Comparison of ENCODE assay signal across 8 cellular contexts in genomic region chr7:121960678-121961461, GRCh38.
DNase-seq lines count a peak whose midpoint lies in the region; FAIRE-seq and TF ChIP-seq lines count a peak whose summit lies in the region.
"Had no signal": no experiment of that assay in that cellular context is flagged by ENCODE, and none has a peak within 500 bp of the region (broad histone marks: within the 10 kb centered on the region; RNA-seq: fewer than 3 reads in every experiment).

No MANE protein-coding gene starts in this region.

- no peaks in the 10 kb centered on the region for H3F3A ChIP-seq in PC-9 (ENCODE audit: insufficient read depth, low read depth)

- H3K27ac ChIP-seq in PC-9 = 0 out of 2 replicates have a peak overlapping the region, but pooled peaks have one; percentile 14

- no peaks in the 10 kb centered on the region for H3K36me3 ChIP-seq in PC-9 (ENCODE audit: low read depth)

- TF ChIP-seq POLR2A in H54 (IDR thresholded peaks at IDR 0.05; ENCODE audit: low read depth, low read length) = no peak

- 0 out of 2 replicates have a peak, but pooled peaks cover 3% of the 10 kb centered on the region for H3K9me3 ChIP-seq in PC-9 (ENCODE audit: insufficient read depth, low read depth)

- no peaks in the 10 kb centered on the region for H3K27me3 ChIP-seq in PC-9 (ENCODE audit: insufficient read depth, low read depth)

- FAIRE-seq in H54 (lab: Jason Lieb, UNC) = peak; percentile 98

- no peaks in the 10 kb centered on the region for H3K9me2 ChIP-seq in PC-9 (ENCODE audit: insufficient read depth)

- intact Hi-C loops in PC-9 (cut with micrococcal nuclease; ENCODE audit: unreplicated experiment) = no loop called here

- H3K4me3 ChIP-seq in PC-9 = no peak overlapping the region

- no peaks in the 10 kb centered on the region for H3K79me2 ChIP-seq in PC-9 (ENCODE audit: low read depth)

- no peak for TF ChIP-seq CTCF in PC-9 (conservative IDR thresholded peaks at IDR 0.05)

- peak; percentile 54 for DNase-seq in H54 (ENCODE audit: insufficient read length, low spot score)
- DNase-seq in PC-9 = peak; percentile 38 to 46
- peak; percentile 63 for DNase-seq in fibroblast of gingiva (ENCODE audit: low read depth)
- DNase-seq in pons (ENCODE audit: low spot score) = peak; percentile 37
- no peak for DNase-seq in NCI-H510A treated with DMSO at 0.1 percent for 48 hours (lab: John Stamatoyannopoulos, UW)
- DNase-seq in NCI-H2227 (lab: John Stamatoyannopoulos, UW; ENCODE audit: unreplicated experiment) = no peak
- DNase-seq in activated naive CD4-positive, alpha-beta T cell treated with anti-CD3 and anti-CD28 coated beads, Interleukin-2, amount 50 U/mL, for 16 hours = no peak
- DNase-seq: left ventricle myocardium superior had no signal

- CTCF ChIA-PET in PC-9 (lab: Charles Lee) = interaction anchor here (1.0 kb wide), 1 partner anchor 34 kb away, joined by 3 read pairs; no protein-coding TSS in a partner anchor

- H3K4me2 ChIP-seq in PC-9 = 0 out of 2 replicates have a peak overlapping the region, but pooled peaks have one; percentile 16

- no peaks in the 10 kb centered on the region for H4K20me1 ChIP-seq in PC-9 (ENCODE audit: insufficient read depth)

- BruUV-seq in PC-9 (replicated peaks; lab: Mats Ljungman, UMichigan) = no TSS peak

- no peak overlapping the region for H2AFZ ChIP-seq in PC-9

- POLR2A ChIA-PET in PC-9 (lab: Charles Lee; ENCODE audit: unreplicated experiment) = interaction anchor here (0.5 kb wide), 1 partner anchor 144 kb away, joined by 9 read pairs; no protein-coding TSS in a partner anchor

- peaks cover 5% of the 10 kb centered on the region for H3K4me1 ChIP-seq in PC-9 (replicated peaks; ENCODE audit: insufficient read depth)

Comparison
In these comparisons a context has a peak if more than half of its experiments do, and no peak if none do; other contexts are left out.
1. DNase-seq: peak in H54 (single experiment), PC-9 (2 of 2), fibroblast of gingiva (single experiment) and pons (single experiment); none in NCI-H510A treated with DMSO at 0.1 percent for 48 hours (single experiment), NCI-H2227 (single experiment) and activated naive CD4-positive, alpha-beta T cell treated with anti-CD3 and anti-CD28 coated beads, Interleukin-2, amount 50 U/mL, for 16 hours (single experiment).